Comparison of ENCODE assay signal across 8 cellular contexts in the genomic region with DNA sequence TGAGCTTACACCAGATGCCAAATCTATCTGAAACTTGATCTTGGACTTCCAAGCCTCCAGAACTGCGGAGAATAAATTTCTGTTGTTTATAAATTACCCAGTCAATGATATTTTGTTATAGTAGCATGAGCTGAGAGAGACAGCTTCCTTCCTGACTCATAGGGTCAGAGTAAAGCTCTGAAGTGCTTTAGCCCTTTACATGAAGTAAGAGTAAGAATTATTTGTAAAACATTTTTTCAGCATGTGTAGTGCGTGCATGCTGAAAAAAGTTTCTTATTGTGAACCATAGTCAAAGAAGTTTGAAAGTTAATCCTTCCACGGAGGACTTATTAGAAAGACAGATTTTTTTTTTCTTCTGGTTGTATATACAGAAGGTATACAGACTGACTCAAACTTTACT.
"Had no signal": no experiment of that assay in that cellular context is flagged by ENCODE, and none has a peak within 500 bp of the region (broad histone marks: within the 10 kb centered on the region; RNA-seq: fewer than 3 reads in every experiment).

No MANE protein-coding gene starts in this region.

- H3K36me3 ChIP-seq: gastroesophageal sphincter had no signal

- H3K4me1 ChIP-seq: gastroesophageal sphincter, testis had no signal

- H3K4me3 ChIP-seq: gastroesophageal sphincter, testis had no signal

- H3K27me3 ChIP-seq: gastroesophageal sphincter, testis had no signal

- DNase-seq: activated CD4-positive, alpha-beta T cell treated with anti-CD3 and anti-CD28 coated beads for 48 hours; activated CD8-positive, alpha-beta memory T cell treated with anti-CD3 and anti-CD28 coated beads for 24 hours; activated naive CD4-positive, alpha-beta T cell treated with anti-CD3 and anti-CD28 coated beads for 36 hours; stimulated activated CD4-positive, alpha-beta T cell treated with anti-CD3 and anti-CD28 coated beads, Interleukin-4, amount 100 ng/mL, for 24 hours; stimulated activated naive CD8-positive, alpha-beta T cell treated with anti-CD3 and anti-CD28 coated beads, Interleukin-15, amount 100 ng/mL, for 72 hours; testis had no signal

- H3K27ac ChIP-seq: gastroesophageal sphincter, testis had no signal

- H3K9me3 ChIP-seq: gastroesophageal sphincter, testis had no signal

- ATAC-seq: activated T-helper 17 cell treated with anti-CD3 and anti-CD28 coated beads, Interleukin-2, amount 50 U/mL, for 72 hours; gastroesophageal sphincter; stimulated activated naive CD8-positive, alpha-beta T cell treated with anti-CD3 and anti-CD28 coated beads, Interleukin-15, amount 100 ng/mL, for 72 hours had no signal
